In the genomic region with DNA sequence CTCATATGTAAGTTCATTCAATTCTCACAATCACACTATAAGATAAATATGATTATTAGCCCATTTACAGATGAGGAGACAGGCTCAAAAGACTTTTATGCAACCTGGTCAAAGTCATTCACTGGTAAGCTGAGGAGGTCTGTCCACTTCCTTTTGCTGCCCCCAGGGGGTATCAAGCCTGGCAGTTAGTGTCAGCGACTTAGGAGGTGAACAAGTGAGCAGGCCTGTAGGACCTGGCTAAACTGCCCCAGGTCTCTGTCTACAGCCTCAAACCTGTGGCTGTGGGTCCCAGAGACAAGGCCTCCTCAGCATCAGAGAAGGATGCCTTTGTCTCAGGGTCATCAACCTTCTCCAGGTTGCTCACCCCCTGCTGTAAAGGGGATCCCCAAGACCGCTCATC, we compare ENCODE assay signal across 21 cellular contexts. TPM values are rescaled to one million over a fixed set of nuclear protein-coding genes. Genes with fewer than 3 reads are reported as not detected.
"Had no signal": no experiment of that assay in that cellular context is flagged by ENCODE, and none has a peak within 500 bp of the region (broad histone marks: within the 10 kb centered on the region; RNA-seq: fewer than 3 reads in every experiment).

No MANE protein-coding gene starts in this region.

- H3K4me3 ChIP-seq: esophagus muscularis mucosa, tibial nerve, vagina had no signal

- H3K9me3 ChIP-seq: esophagus muscularis mucosa, neutrophil, vagina had no signal

- ATAC-seq: activated CD8-positive, alpha-beta T cell treated with anti-CD3 and anti-CD28 coated beads, Interleukin-2, amount 10 ng/mL, durations not matched to agents 7 days and 5 days; foreskin keratinocyte; left ventricle myocardium superior; natural killer cell had no signal

- H3K27ac Mint-ChIP-seq: activated CD4-positive, alpha-beta T cell treated with anti-CD3 and anti-CD28 coated beads, Interleukin-2, amount 10 ng/mL, durations not matched to agents 24 days and 14 days; activated CD8-positive, alpha-beta T cell treated with anti-CD3 and anti-CD28 coated beads, Interleukin-2, amount 10 ng/mL, durations not matched to agents 7 days and 5 days; activated naive CD8-positive, alpha-beta T cell treated with anti-CD3 and anti-CD28 coated beads, Interleukin-2, amount 10 ng/mL, durations not matched to agents 7 days and 5 days; natural killer cell; T-helper 2 cell treated with Interferon-gamma antibody and Interleukin-4, amounts not matched to agents 5 μg/mL and 100 μg/mL, for 36 hours had no signal

- H3K27me3 ChIP-seq: esophagus muscularis mucosa, foreskin keratinocyte, neutrophil, tibial nerve, vagina had no signal

- H3K36me3 ChIP-seq: neutrophil, vagina had no signal

- H3K27me3 Mint-ChIP-seq: activated naive CD8-positive, alpha-beta T cell treated with anti-CD3 and anti-CD28 coated beads, Interleukin-2, amount 10 ng/mL, durations not matched to agents 7 days and 5 days had no signal

- DNase-seq: activated CD4-positive, alpha-beta T cell treated with anti-CD3 and anti-CD28 coated beads, Interleukin-2, amount 10 ng/mL, durations not matched to agents 24 days and 14 days; activated CD4-positive, CD25-positive, alpha-beta regulatory T cell; activated CD8-positive, alpha-beta memory T cell treated with anti-CD3 and anti-CD28 coated beads, Interleukin-2, amount 50 U/mL, for 4 hours; activated CD8-positive, alpha-beta T cell treated with anti-CD3 and anti-CD28 coated beads, Interleukin-2, amount 10 ng/mL, durations not matched to agents 7 days and 5 days; activated gamma-delta T cell; activated naive CD8-positive, alpha-beta T cell treated with anti-CD3 and anti-CD28 coated beads, Interleukin-2, amount 10 ng/mL, durations not matched to agents 7 days and 5 days; activated T-cell treated with anti-CD3 and anti-CD28 coated beads, Interleukin-2, amount 50 U/mL, for 48 hours; foreskin keratinocyte; glutamatergic neuron; kidney glomerular epithelial cell; left ventricle myocardium superior; natural killer cell; stimulated activated CD4-positive, alpha-beta T cell treated with anti-CD3 and anti-CD28 coated beads, Interleukin-15, amount 100 ng/mL, for 24 hours; stimulated activated CD4-positive, alpha-beta T cell treated with anti-CD3 and anti-CD28 coated beads, Interleukin-4, amount 100 ng/mL, for 24 hours; stimulated activated naive CD4-positive, alpha-beta T cell; substantia nigra had no signal

- H3K36me3 Mint-ChIP-seq: activated naive CD8-positive, alpha-beta T cell treated with anti-CD3 and anti-CD28 coated beads, Interleukin-2, amount 10 ng/mL, durations not matched to agents 7 days and 5 days; natural killer cell had no signal

- H3K27ac ChIP-seq: esophagus muscularis mucosa, foreskin keratinocyte, neutrophil, tibial nerve, vagina had no signal

- H3K9me3 Mint-ChIP-seq: activated CD4-positive, alpha-beta T cell treated with anti-CD3 and anti-CD28 coated beads, Interleukin-2, amount 10 ng/mL, durations not matched to agents 24 days and 14 days; activated naive CD8-positive, alpha-beta T cell treated with anti-CD3 and anti-CD28 coated beads, Interleukin-2, amount 10 ng/mL, durations not matched to agents 7 days and 5 days; natural killer cell; T-helper 2 cell treated with Interferon-gamma antibody and Interleukin-4, amounts not matched to agents 5 μg/mL and 100 μg/mL, for 36 hours had no signal

- H3K4me3 Mint-ChIP-seq: activated CD4-positive, alpha-beta T cell treated with anti-CD3 and anti-CD28 coated beads, Interleukin-2, amount 10 ng/mL, durations not matched to agents 24 days and 14 days; activated CD8-positive, alpha-beta T cell treated with anti-CD3 and anti-CD28 coated beads, Interleukin-2, amount 10 ng/mL, durations not matched to agents 7 days and 5 days; activated naive CD8-positive, alpha-beta T cell treated with anti-CD3 and anti-CD28 coated beads, Interleukin-2, amount 10 ng/mL, durations not matched to agents 7 days and 5 days; natural killer cell; T-helper 2 cell treated with Interferon-gamma antibody and Interleukin-4, amounts not matched to agents 5 μg/mL and 100 μg/mL, for 36 hours had no signal

RNA-seq across cellular contexts. Expression of a gene that starts 10.4 kb away (rescaled TPM):
- total RNA-seq: activated CD4-positive, alpha-beta T cell treated with anti-CD3 and anti-CD28 coated beads, Interleukin-2, amount 10 ng/mL, durations not matched to agents 24 days and 14 days; activated CD8-positive, alpha-beta T cell treated with anti-CD3 and anti-CD28 coated beads, Interleukin-2, amount 10 ng/mL, durations not matched to agents 7 days and 5 days had no signal
